In the genomic region with DNA sequence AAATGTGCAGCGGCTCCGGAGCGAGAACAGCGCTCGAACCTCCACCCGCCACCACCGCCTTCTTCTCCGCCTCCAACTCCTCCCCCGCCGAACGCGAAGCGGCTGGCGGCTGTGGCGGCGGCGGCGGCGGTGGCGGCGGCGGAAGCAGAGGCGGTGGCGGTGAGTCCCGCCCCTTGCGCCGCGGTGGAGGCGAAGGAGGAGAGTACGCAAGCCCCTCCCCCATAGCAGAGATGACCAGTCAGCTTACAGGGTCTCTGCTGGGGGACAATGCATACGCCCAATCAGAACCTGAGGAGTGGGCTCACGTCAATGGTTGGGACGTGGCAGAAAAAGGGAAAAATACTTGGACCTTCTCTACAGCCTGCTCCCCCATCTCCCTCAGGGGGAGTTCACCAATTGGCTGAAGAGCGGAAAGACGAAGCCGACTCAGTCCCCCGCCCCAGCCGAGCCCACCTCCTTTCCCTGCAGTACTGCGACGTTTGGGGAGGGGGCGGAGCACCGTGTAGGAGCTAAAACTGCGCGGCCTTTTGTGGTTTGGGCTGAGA, we compare ENCODE assay signal across 1 cellular context.
TF ChIP-seq lines count a peak whose summit lies in the region.

A gene with protein sequence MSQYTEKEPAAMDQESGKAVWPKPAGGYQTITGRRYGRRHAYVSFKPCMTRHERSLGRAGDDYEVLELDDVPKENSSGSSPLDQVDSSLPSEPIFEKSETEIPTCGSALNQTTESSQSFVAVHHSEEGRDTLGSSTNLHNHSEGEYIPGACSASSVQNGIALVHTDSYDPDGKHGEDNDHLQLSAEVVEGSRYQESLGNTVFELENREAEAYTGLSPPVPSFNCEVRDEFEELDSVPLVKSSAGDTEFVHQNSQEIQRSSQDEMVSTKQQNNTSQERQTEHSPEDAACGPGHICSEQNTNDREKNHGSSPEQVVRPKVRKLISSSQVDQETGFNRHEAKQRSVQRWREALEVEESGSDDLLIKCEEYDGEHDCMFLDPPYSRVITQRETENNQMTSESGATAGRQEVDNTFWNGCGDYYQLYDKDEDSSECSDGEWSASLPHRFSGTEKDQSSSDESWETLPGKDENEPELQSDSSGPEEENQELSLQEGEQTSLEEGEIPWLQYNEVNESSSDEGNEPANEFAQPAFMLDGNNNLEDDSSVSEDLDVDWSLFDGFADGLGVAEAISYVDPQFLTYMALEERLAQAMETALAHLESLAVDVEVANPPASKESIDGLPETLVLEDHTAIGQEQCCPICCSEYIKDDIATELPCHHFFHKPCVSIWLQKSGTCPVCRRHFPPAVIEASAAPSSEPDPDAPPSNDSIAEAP (minus strand): TSS at position 131 of the 545 bp plus-strand sequence. CDS start 26,541 bp downstream, outside the sequence.

TF ChIP-seq in HEK293, 187 proteins besides CTCF, POLR2A, EP300 and RAD21 (continued from another document):
- peak; percentile 99 for TF ChIP-seq ZNF341 (tag by site-specific recombination; IDR thresholded peaks at IDR 0.05; ENCODE audit: low read depth)
